8 cellular contexts compared by ENCODE assay signal in genomic region chr1:165257969-165258459, GRCh38.
DNase-seq lines count a peak whose midpoint lies in the region; ATAC-seq, FAIRE-seq and TF ChIP-seq lines count a peak whose summit lies in the region.

No MANE protein-coding gene starts in this region.

- H3K27ac ChIP-seq in OCI-LY7 (ENCODE audit: low read depth, low read length, poor library complexity, severe bottlenecking) (no peak overlapping the region), GM12878 (ENCODE audit: control insufficient read depth, insufficient read depth) (no peak overlapping the region)

- no peak for TF ChIP-seq POLR2A in GM12878 (IDR thresholded peaks at IDR 0.05; ENCODE audit: low read depth, low read length)

- no peaks in the 10 kb centered on the region for H3K36me3 ChIP-seq in OCI-LY7 (ENCODE audit: insufficient read depth, low read length)
- H3K36me3 ChIP-seq in GM12878 (ENCODE audit: control insufficient read depth in 2 of 2, insufficient read depth in 2 of 2, low read length in 1 of 2) = no peaks in the 10 kb centered on the region

- peak; percentile 88 for TF ChIP-seq CTCF in OCI-LY7 (conservative IDR thresholded peaks at IDR 0.05; ENCODE audit: low read length)
- TF ChIP-seq CTCF in GM12878 (IDR thresholded peaks at IDR 0.05 in 2 of 3, conservative IDR thresholded peaks at IDR 0.05 in 1 of 3; ENCODE audit: control insufficient read depth in 2 of 3, extremely low read depth in 1 of 3, insufficient read depth in 1 of 3, low read depth in 3 of 3, low read length in 3 of 3) = peak; percentile 67 to 82 (median 76)

- in situ Hi-C loops in GM12878 (cut with MboI) = no loop called here

- H3K4me1 ChIP-seq in OCI-LY7 (ENCODE audit: insufficient read depth, low read length, poor library complexity, severe bottlenecking) = no peaks in the 10 kb centered on the region
- no peaks in the 10 kb centered on the region for H3K4me1 ChIP-seq in GM12878 (ENCODE audit: control insufficient read depth, insufficient read depth, low read length)

- POLR2A ChIA-PET in OCI-LY7 (lab: Charles Lee) = interaction anchor here (0.6 to 1.0 kb wide), 3 partner anchors 14 to 585 kb away, joined by 3 to 5 read pairs (median 3); no protein-coding TSS in a partner anchor
- POLR2A ChIA-PET in GM12878 (lab: Charles Lee) = no interaction called here

- H2AFZ ChIP-seq in OCI-LY7 (ENCODE audit: low read length) (no peak overlapping the region), GM12878 (ENCODE audit: control insufficient read depth, low read depth, low read length) (no peak overlapping the region)

- SMC1A ChIA-PET in GM12878 (lab: Charles Lee; ENCODE audit: uncharacterized antibody, unreplicated experiment) = interaction anchor here (1.0 to 1.7 kb wide), 4 partner anchors 56 to 335 kb away, joined by 3 to 6 read pairs (median 4); no protein-coding TSS in a partner anchor

- H3K9ac ChIP-seq in GM12878 (ENCODE audit: control insufficient read depth, insufficient read depth, low read length) = no peak overlapping the region

- no peak for TF ChIP-seq EP300 in GM12878 (IDR thresholded peaks at IDR 0.05; ENCODE audit: borderline replicate concordance in 1 of 2, control insufficient read depth in 1 of 2, low read depth in 2 of 2, low read length in 2 of 2)

- BruUV-seq in OCI-LY7 (replicated peaks; lab: Mats Ljungman, UMichigan) (no TSS peak), GM12878 (replicated peaks; lab: Mats Ljungman, UMichigan) (no TSS peak)

- no peaks in the 10 kb centered on the region for H3K9me2 ChIP-seq in OCI-LY7 (ENCODE audit: insufficient read depth, low read length)

- H3K27me3 ChIP-seq in GM12878 (replicated peaks in 1 of 2; ENCODE audit: control insufficient read depth in 2 of 2, insufficient read depth in 2 of 2, low read length in 1 of 2) = no peaks in the 10 kb centered on the region

- peak; percentile 48 for TF ChIP-seq RAD21 in GM12878 (IDR thresholded peaks at IDR 0.05; ENCODE audit: insufficient read depth, low read depth, low read length)

- DNase-seq in DMS 273 (lab: John Stamatoyannopoulos, UW; ENCODE audit: unreplicated experiment) (peak; percentile 98), KG1 (lab: John Stamatoyannopoulos, UW) (peak; percentile 27), OCI-LY7 (ENCODE audit: low spot score) (peak; percentile 44), GM12878 (ENCODE audit: low read depth, low spot score) (peak; percentile 9), inferior parietal cortex (ENCODE audit: extremely low spot score) (peak; percentile 47)
- DNase-seq in stimulated activated CD4-positive, alpha-beta T cell treated with anti-CD3 and anti-CD28 coated beads, Interleukin-4, amount 100 ng/mL, for 24 hours = peak; percentile 14

- 12% methylated on average over 3 of the region's 3 CpGs for WGBS in GM12878 (ENCODE audit: insufficient coverage, insufficient replicate concordance, low lambda C conversion rate, missing lambda C conversion rate)

- RAD21 ChIA-PET in GM12878 (lab: Charles Lee; ENCODE audit: unreplicated experiment) = interaction anchor here (1.1 to 1.2 kb wide), 2 partner anchors 113 to 128 kb away, joined by 3 read pairs; no protein-coding TSS in a partner anchor

- CTCF ChIA-PET in OCI-LY7 (lab: Charles Lee; ENCODE audit: unreplicated experiment) = no interaction called here
- CTCF ChIA-PET in GM12878 (lab: Yijun Ruan, JAX) = interaction anchor here (0.6 to 3.8 kb wide), 19 partner anchors 8 to 340 kb away, joined by 3 to 37 read pairs (median 4); no protein-coding TSS in a partner anchor

- H3K4me2 ChIP-seq in OCI-LY7 (ENCODE audit: low read length) (no peak overlapping the region), GM12878 (ENCODE audit: control insufficient read depth, insufficient read depth) (no peak overlapping the region)

- H3K9me3 ChIP-seq in OCI-LY7 (ENCODE audit: low read length) (no peaks in the 10 kb centered on the region), GM12878 (replicated peaks; ENCODE audit: control insufficient read depth, insufficient read depth, low read length) (no peaks in the 10 kb centered on the region)

- H3K4me3 ChIP-seq in OCI-LY7 (ENCODE audit: low read depth, low read length, poor library complexity, severe bottlenecking) (no peak overlapping the region), GM12878 (no peak overlapping the region)

- intact Hi-C loops in OCI-LY7 (cut with micrococcal nuclease; ENCODE audit: unreplicated experiment) = loop anchor here (10.0 kb wide), 1 partner anchor 107 kb away; no protein-coding TSS in a partner anchor
- intact Hi-C loops in GM12878 (cut with micrococcal nuclease; ENCODE audit: unreplicated experiment) = loop anchor here (1.0 to 2.0 kb wide), 2 partner anchors 111 to 335 kb away; no protein-coding TSS in a partner anchor

- no peaks in the 10 kb centered on the region for H3K79me2 ChIP-seq in OCI-LY7 (ENCODE audit: insufficient read depth, low read depth, low read length)
- no peaks in the 10 kb centered on the region for H3K79me2 ChIP-seq in GM12878 (ENCODE audit: control insufficient read depth, insufficient read depth, low read length)

- ATAC-seq in GM19463 (IDR thresholded peaks at IDR 0.05; ENCODE audit: unreplicated experiment) (peak; percentile 88), GM12878 (peak; percentile 88), HG03175 (IDR thresholded peaks at IDR 0.05; ENCODE audit: unreplicated experiment) (no peak)

- no peak for FAIRE-seq in GM12878 (lab: Jason Lieb, UNC)

- H4K20me1 ChIP-seq in OCI-LY7 (ENCODE audit: insufficient read depth, low read length) (no peaks in the 10 kb centered on the region), GM12878 (ENCODE audit: control insufficient read depth, insufficient read depth) (no peaks in the 10 kb centered on the region)

TF ChIP-seq in GM12878, 131 proteins besides CTCF, POLR2A, EP300 and RAD21 (continues in another document):
- TF ChIP-seq BCLAF1 (IDR thresholded peaks at IDR 0.05) (no peak), RFX5 (IDR thresholded peaks at IDR 0.05; ENCODE audit: low read depth, low read length) (peak; percentile 84), CHD1 (IDR thresholded peaks at IDR 0.05; ENCODE audit: low read depth, low read length) (no peak), STAT1 (conservative IDR thresholded peaks at IDR 0.05) (no peak), BACH1 (IDR thresholded peaks at IDR 0.05; ENCODE audit: borderline replicate concordance) (no peak), FOXK2 (IDR thresholded peaks at IDR 0.05) (no peak), POLR2AphosphoS2 (IDR thresholded peaks at IDR 0.05; ENCODE audit: low read depth, low read length) (no peak), SREBF2 (IDR thresholded peaks at IDR 0.05; ENCODE audit: low read length) (no peak), JUND (IDR thresholded peaks at IDR 0.05; ENCODE audit: low read depth, low read length) (no peak), SMC3 (IDR thresholded peaks at IDR 0.05; ENCODE audit: borderline replicate concordance, low read length) (peak; percentile 43; the same call in 1 of the 2 replicates), USF1 (IDR thresholded peaks at IDR 0.05; ENCODE audit: borderline replicate concordance, extremely low read length, insufficient read depth, low read depth, low read length) (no peak)

Comparison
In these comparisons a context has a peak if more than half of its experiments do, and no peak if none do; other contexts are left out.
1. DNase-seq: peak in every context shown above with its lines; median percentile 98 in DMS 273; 47 in inferior parietal cortex; 44 in OCI-LY7; 27 in KG1; 14 in stimulated activated CD4-positive, alpha-beta T cell treated with anti-CD3 and anti-CD28 coated beads, Interleukin-4, amount 100 ng/mL, for 24 hours; 9 in GM12878.